In the genomic region with DNA sequence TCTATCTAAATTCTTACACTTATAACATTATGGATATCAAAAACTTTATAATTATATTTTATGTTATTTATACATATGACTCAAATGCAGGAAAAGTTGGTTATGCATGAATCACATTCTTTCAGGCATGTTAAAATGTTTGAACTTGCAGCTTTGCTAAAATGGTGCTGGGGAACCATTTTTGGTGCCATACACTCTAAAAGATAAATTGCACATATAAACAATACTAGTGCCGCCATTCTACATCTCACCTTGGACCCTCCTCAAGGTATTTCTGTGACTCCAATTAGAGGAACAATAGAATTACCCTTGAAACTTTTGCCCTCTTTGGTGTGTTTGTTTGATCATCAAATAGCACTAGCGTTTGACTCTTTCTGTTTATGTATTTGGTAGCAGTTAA, we compare ENCODE assay signal across 8 cellular contexts. TPM values are rescaled to one million over a fixed set of nuclear protein-coding genes. Genes with fewer than 3 reads are reported as not detected.
A peak's percentile ranks its signal among the peaks of the same experiment; 100 is the strongest.
DNase-seq lines count a peak whose midpoint lies in the region; FAIRE-seq and TF ChIP-seq lines count a peak whose summit lies in the region.
"Had no signal": no experiment of that assay in that cellular context is flagged by ENCODE, and none has a peak within 500 bp of the region (broad histone marks: within the 10 kb centered on the region; RNA-seq: fewer than 3 reads in every experiment).

No MANE protein-coding gene starts in this region.

- H3K4me3 Mint-ChIP-seq in HFFc6: peak overlapping the region; percentile 27; the same call in 1 of the 2 replicates

- TF ChIP-seq CTCF in HFFc6 (IDR thresholded peaks at IDR 0.05) (no peak), Peyer's patch (IDR thresholded peaks at IDR 0.05) (no peak)

- 51 to 74% (median 57%) methylated on average over 2 of the region's 2 CpGs for WGBS in small intestine, 3 donors

- no peaks in the 10 kb centered on the region for H3K36me3 Mint-ChIP-seq in HFFc6 (ENCODE audit: low read depth)

- H3K4me1 Mint-ChIP-seq in HFFc6 (ENCODE audit: low read depth): peaks cover 41% of the 10 kb centered on the region

- H3K36me3 ChIP-seq in Peyer's patch (no peaks in the 10 kb centered on the region), small intestine (ENCODE audit: control insufficient read depth in 2 of 2, insufficient read depth in 2 of 2, low read length in 2 of 2) (no peaks in the 10 kb centered on the region)
- no peaks in the 10 kb centered on the region for H3K36me3 ChIP-seq in effector memory CD4-positive, alpha-beta T cell (ENCODE audit: control insufficient read depth, insufficient read depth, low read length)

- TF ChIP-seq POLR2A in Peyer's patch (IDR thresholded peaks at IDR 0.05): no peak

- H3K4me3 ChIP-seq in Peyer's patch (peak overlapping the region; percentile 16 to 36 (median 28)), small intestine (ENCODE audit: low read depth in 1 of 2, low read length in 2 of 2) (peak overlapping the region in 1 of 2 donors; percentile 23)
- H3K4me3 ChIP-seq in effector memory CD4-positive, alpha-beta T cell (ENCODE audit: insufficient read depth, low read depth, low read length, poor library complexity, severe bottlenecking): peak overlapping the region; percentile 63

- DNase-seq in HFFc6 (no peak), Peyer's patch (peak in 1 of 3 donors; percentile 46), small intestine (peak; percentile 5), kidney glomerular epithelial cell (lab: John Stamatoyannopoulos, UW) (no peak), NCI-H2107 treated with DMSO at 0.1 percent for 48 hours (lab: John Stamatoyannopoulos, UW; ENCODE audit: unreplicated experiment) (no peak), foreskin melanocyte (no peak)
- DNase-seq in effector memory CD4-positive, alpha-beta T cell: peak in 1 of 3 donors; percentile 12
- DNase-seq: nucleus accumbens had no signal

- H3K9me3 ChIP-seq in Peyer's patch (no peaks in the 10 kb centered on the region), small intestine (ENCODE audit: control insufficient read depth, low read depth) (no peaks in the 10 kb centered on the region)
- H3K9me3 ChIP-seq in effector memory CD4-positive, alpha-beta T cell (ENCODE audit: control insufficient read depth, low read length): no peaks in the 10 kb centered on the region

- FAIRE-seq in small intestine (lab: Jason Lieb, UNC): no peak

- H3K4me1 ChIP-seq in Peyer's patch (peaks cover 0 to 3% (median 0%) of the 10 kb centered on the region in 4 donors), small intestine (ENCODE audit: control insufficient read depth in 2 of 2, insufficient read depth in 1 of 2, low read depth in 1 of 2, low read length in 1 of 2) (peaks cover 0 to 2% of the 10 kb centered on the region in 2 donors)
- H3K4me1 ChIP-seq in effector memory CD4-positive, alpha-beta T cell (ENCODE audit: control insufficient read depth, insufficient read depth, low read length, poor library complexity, severe bottlenecking): peaks cover 10% of the 10 kb centered on the region

- H3K27me3 Mint-ChIP-seq in HFFc6 (ENCODE audit: insufficient read depth): no peaks in the 10 kb centered on the region

- H3K27me3 ChIP-seq in Peyer's patch: no peaks in the 10 kb centered on the region
- no peaks in the 10 kb centered on the region for H3K27me3 ChIP-seq in effector memory CD4-positive, alpha-beta T cell (replicated peaks; ENCODE audit: control insufficient read depth, insufficient read depth, low read length, poor library complexity, severe bottlenecking)
- H3K27me3 ChIP-seq in small intestine (ENCODE audit: control insufficient read depth in 2 of 2, insufficient read depth in 2 of 2, low read length in 2 of 2): no peaks in the 10 kb centered on the region

- H3K27ac Mint-ChIP-seq in HFFc6: no peak overlapping the region

- H3K9me3 Mint-ChIP-seq in HFFc6: no peaks in the 10 kb centered on the region

- H3K27ac ChIP-seq in Peyer's patch (peak overlapping the region; percentile 50 to 70 (median 64)), small intestine (ENCODE audit: low read depth in 1 of 2, low read length in 1 of 2) (peak overlapping the region; percentile 41 to 65)
- peak overlapping the region; percentile 69 for H3K27ac ChIP-seq in effector memory CD4-positive, alpha-beta T cell (ENCODE audit: insufficient read depth, low read length, poor library complexity, severe bottlenecking)

RNA-seq across cellular contexts. Expression of a gene that starts 1.0 kb away (rescaled TPM):
- total RNA-seq in HFFc6 (2021; fragmentation: NEBNext Ultra II Directional; extraction: Animal tissue kit (Norgen Biotek cat#: 25700)): 10 to 100 TPM; 29.8 to 41.0 (median 36.7) TPM
- total RNA-seq in Peyer's patch: 10 to 100 TPM in 1 of 4 donors, 1 to 10 TPM in 3; 8.1 to 34.7 (median 8.8) TPM
- 1 to 10 TPM; 1.8 to 9.2 (median 5.4) TPM for polyA plus RNA-seq in small intestine
